In genomic region chr10:4723860-4724259, GRCh38 we compare ENCODE assay signal across 22 cellular contexts.
"Had no signal": no experiment of that assay in that cellular context is flagged by ENCODE, and none has a peak within 500 bp of the region (broad histone marks: within the 10 kb centered on the region; RNA-seq: fewer than 3 reads in every experiment).

No MANE protein-coding gene starts in this region.

- H3K36me3 ChIP-seq: MG63 had no signal

- H3K27me3 ChIP-seq: MG63 had no signal

- H3K4me3 ChIP-seq: MG63 had no signal

- DNase-seq: activated B cell treated with CpG ODN at 0.5 μM for 24 hours; activated CD4-positive, alpha-beta T cell treated with anti-CD3 and anti-CD28 coated beads for 1 hour; activated CD4-positive, alpha-beta T cell treated with anti-CD3 and anti-CD28 coated beads, Interleukin-2, amount 10 ng/mL, durations not matched to agents 24 days and 14 days; activated CD4-positive, alpha-beta T cell treated with anti-CD3 and anti-CD28 coated beads, Interleukin-2, amount 50 U/mL, for 48 hours; activated CD8-positive, alpha-beta memory T cell treated with anti-CD3 and anti-CD28 coated beads for 24 hours; activated effector memory CD4-positive, alpha-beta T cell treated with anti-CD3 and anti-CD28 coated beads, Interleukin-2, amount 50 U/mL, for 16 hours; activated naive CD4-positive, alpha-beta T cell treated with anti-CD3 and anti-CD28 coated beads for 36 hours; activated T-cell treated with anti-CD3 and anti-CD28 coated beads, Interleukin-2, amount 50 U/mL, for 4 hours; amygdala; caudate nucleus; MG63; MV-4-11; NCI-H1092 treated with DMSO at 0.1 percent for 48 hours; NCI-H1417 treated with DMSO at 0.1 percent for 48 hours; NCI-H1694; NCI-H2029 treated with DMSO at 0.1 percent for 48 hours; NCI-H510A treated with DMSO at 0.1 percent for 48 hours; NCI-H69; T-cell; T-helper 2 cell; T1000 had no signal

- ATAC-seq: activated T-cell treated with anti-CD3 and anti-CD28 coated beads, Interleukin-2, amount 50 U/mL, for 4 hours; Right ventricle myocardium inferior; T-cell had no signal
